Comparison of ENCODE assay signal across 1 cellular context in the genomic region with DNA sequence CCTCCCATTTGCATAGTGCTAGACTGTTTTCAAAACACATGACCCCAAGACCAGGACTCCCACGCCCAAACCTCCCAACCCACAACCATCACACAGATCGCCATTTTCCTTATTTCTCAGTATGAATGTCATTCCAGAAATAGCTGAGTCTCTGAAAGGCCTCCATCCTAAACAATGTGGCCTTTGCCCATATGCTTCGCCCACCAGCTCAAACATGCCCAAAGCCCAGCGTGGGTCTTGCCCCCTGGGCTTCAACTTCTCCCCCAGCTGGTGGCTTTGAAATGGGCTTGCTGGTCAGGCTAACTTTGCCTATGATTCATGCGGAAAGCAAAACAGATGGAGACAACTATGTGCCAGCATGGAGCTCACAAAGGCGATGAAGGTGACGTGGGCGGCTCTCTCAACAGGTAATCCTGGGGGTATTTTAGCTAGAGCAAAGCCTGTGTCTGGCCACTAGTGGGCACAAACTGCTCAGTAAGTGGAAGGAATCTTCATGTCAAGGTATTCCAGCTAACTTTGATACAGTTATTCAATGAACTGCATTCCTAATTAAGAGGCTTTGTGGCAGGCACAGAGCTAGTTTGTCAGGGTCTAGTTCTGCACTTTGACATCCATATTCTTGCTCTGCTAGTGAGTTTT.
TF ChIP-seq lines count a peak whose summit lies in the region.

No MANE protein-coding gene starts in this region.

TF ChIP-seq in K562, 482 proteins besides CTCF, POLR2A, EP300 and RAD21:
- TF ChIP-seq MTF1 (CRISPR knock-in tag; IDR thresholded peaks at IDR 0.05; ENCODE audit: borderline replicate concordance) (no peak), RNF2 (IDR thresholded peaks at IDR 0.05) (no peak), CSDE1 (IDR thresholded peaks at IDR 0.05) (no peak), EP400 (IDR thresholded peaks at IDR 0.05) (no peak), BCL6 (CRISPR knock-in tag; IDR thresholded peaks at IDR 0.05) (no peak)
- TF ChIP-seq, protein P1, sequence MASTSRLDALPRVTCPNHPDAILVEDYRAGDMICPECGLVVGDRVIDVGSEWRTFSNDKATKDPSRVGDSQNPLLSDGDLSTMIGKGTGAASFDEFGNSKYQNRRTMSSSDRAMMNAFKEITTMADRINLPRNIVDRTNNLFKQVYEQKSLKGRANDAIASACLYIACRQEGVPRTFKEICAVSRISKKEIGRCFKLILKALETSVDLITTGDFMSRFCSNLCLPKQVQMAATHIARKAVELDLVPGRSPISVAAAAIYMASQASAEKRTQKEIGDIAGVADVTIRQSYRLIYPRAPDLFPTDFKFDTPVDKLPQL (IDR thresholded peaks at IDR 0.05; ENCODE audit: extremely low read depth, insufficient read length) = no peak
- TF ChIP-seq, protein P2, sequence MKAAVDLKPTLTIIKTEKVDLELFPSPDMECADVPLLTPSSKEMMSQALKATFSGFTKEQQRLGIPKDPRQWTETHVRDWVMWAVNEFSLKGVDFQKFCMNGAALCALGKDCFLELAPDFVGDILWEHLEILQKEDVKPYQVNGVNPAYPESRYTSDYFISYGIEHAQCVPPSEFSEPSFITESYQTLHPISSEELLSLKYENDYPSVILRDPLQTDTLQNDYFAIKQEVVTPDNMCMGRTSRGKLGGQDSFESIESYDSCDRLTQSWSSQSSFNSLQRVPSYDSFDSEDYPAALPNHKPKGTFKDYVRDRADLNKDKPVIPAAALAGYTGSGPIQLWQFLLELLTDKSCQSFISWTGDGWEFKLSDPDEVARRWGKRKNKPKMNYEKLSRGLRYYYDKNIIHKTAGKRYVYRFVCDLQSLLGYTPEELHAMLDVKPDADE (conservative IDR thresholded peaks at IDR 0.05; ENCODE audit: control insufficient read depth, low read depth, low read length) = no peak
